29 cellular contexts compared by ENCODE assay signal in the genomic region with DNA sequence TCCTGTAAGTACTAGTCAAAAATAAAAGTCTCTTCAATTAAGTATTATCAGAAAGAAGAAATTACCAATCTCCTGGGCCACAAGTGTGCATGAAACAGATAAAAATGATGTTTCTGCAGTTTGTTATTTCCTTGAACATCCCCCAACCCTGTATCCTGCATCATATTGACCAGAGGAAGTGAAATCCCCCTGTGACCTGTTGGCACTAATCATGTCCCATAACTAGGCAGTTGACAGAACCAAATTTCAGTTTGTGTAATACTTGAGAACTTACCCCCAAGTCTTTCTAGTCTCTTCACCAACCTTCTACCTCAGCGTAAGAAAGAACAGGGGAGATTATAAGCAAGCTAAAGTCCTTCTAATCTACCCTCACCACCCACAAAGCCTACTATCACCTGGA.
"Had no signal": no experiment of that assay in that cellular context is flagged by ENCODE, and none has a peak within 500 bp of the region (broad histone marks: within the 10 kb centered on the region; RNA-seq: fewer than 3 reads in every experiment).

No MANE protein-coding gene starts in this region.

- H3K36me3 ChIP-seq: colonic mucosa, esophagus muscularis mucosa, heart right ventricle, left lung, neural progenitor cell, ovary, sigmoid colon, stomach, thyroid gland had no signal

- H3K27ac ChIP-seq: colonic mucosa, esophagus muscularis mucosa, foreskin keratinocyte, heart right ventricle, neural progenitor cell, ovary, psoas muscle, sigmoid colon, stomach, thyroid gland had no signal

- H3K9ac ChIP-seq: neural progenitor cell had no signal

- DNase-seq: colonic mucosa; effector memory CD4-positive, alpha-beta T cell; foreskin keratinocyte; glutamatergic neuron; heart right ventricle; hippocampal formation; left cardiac atrium; left lung; mesenchymal stem cell; midbrain; naive thymus-derived CD4-positive, alpha-beta T cell; nucleus accumbens; ovary; posterior cingulate gyrus; psoas muscle; right cardiac atrium; sigmoid colon; stimulated activated CD4-positive, alpha-beta T cell treated with anti-CD3 and anti-CD28 coated beads, Interleukin-2, amount 100 ng/mL, for 24 hours; stimulated activated CD4-positive, alpha-beta T cell treated with anti-CD3 and anti-CD28 coated beads, Interleukin-4, amount 100 ng/mL, for 24 hours; stimulated activated naive CD4-positive, alpha-beta T cell treated with Interleukin-2 at 50 U/mL for 16 hours; stomach; thyroid gland; trophoblast cell had no signal

- H3K27ac Mint-ChIP-seq: naive thymus-derived CD4-positive, alpha-beta T cell; nephron; neural progenitor cell; stimulated activated effector memory CD8-positive, alpha-beta T cell treated with anti-CD3 and anti-CD28 coated beads, Interleukin-12 subunit alpha, Interleukin-12 subunit beta, amount 100 ng/mL, for 72 hours had no signal

- H3K9me3 Mint-ChIP-seq: nephron, neural progenitor cell had no signal

- H3K4me3 Mint-ChIP-seq: naive thymus-derived CD4-positive, alpha-beta T cell; nephron; neural progenitor cell; stimulated activated effector memory CD8-positive, alpha-beta T cell treated with anti-CD3 and anti-CD28 coated beads, Interleukin-12 subunit alpha, Interleukin-12 subunit beta, amount 100 ng/mL, for 72 hours had no signal

- H3K4me3 ChIP-seq: colonic mucosa, esophagus muscularis mucosa, heart right ventricle, left lung, neural progenitor cell, ovary, psoas muscle, sigmoid colon, stomach, thyroid gland had no signal

- H3K4me1 ChIP-seq: colonic mucosa, foreskin keratinocyte, psoas muscle, sigmoid colon, thyroid gland had no signal

- H3K36me3 Mint-ChIP-seq: naive thymus-derived CD4-positive, alpha-beta T cell; neural progenitor cell; stimulated activated effector memory CD8-positive, alpha-beta T cell treated with anti-CD3 and anti-CD28 coated beads, Interleukin-12 subunit alpha, Interleukin-12 subunit beta, amount 100 ng/mL, for 72 hours had no signal

- FAIRE-seq: endothelial cell of umbilical vein, islet of Langerhans had no signal

- H3K4me1 Mint-ChIP-seq: naive thymus-derived CD4-positive, alpha-beta T cell; nephron; stimulated activated effector memory CD8-positive, alpha-beta T cell treated with anti-CD3 and anti-CD28 coated beads, Interleukin-12 subunit alpha, Interleukin-12 subunit beta, amount 100 ng/mL, for 72 hours had no signal

- H2AFZ ChIP-seq: neural progenitor cell had no signal

- H3K27me3 Mint-ChIP-seq: naive thymus-derived CD4-positive, alpha-beta T cell had no signal

- ATAC-seq: foreskin keratinocyte; heart right ventricle; left cardiac atrium; left lung; naive thymus-derived CD4-positive, alpha-beta T cell; psoas muscle; right cardiac atrium; stimulated activated effector memory CD8-positive, alpha-beta T cell treated with anti-CD3 and anti-CD28 coated beads, Interleukin-12 subunit alpha, Interleukin-12 subunit beta, amount 100 ng/mL, for 72 hours had no signal

- H3K9me3 ChIP-seq: colonic mucosa, esophagus muscularis mucosa, heart right ventricle, left lung, ovary, psoas muscle, sigmoid colon, stomach, thyroid gland had no signal

- H3K27me3 ChIP-seq: colonic mucosa, esophagus muscularis mucosa, heart right ventricle, left lung, neural progenitor cell, ovary, sigmoid colon, stomach, thyroid gland had no signal
